Comparison of ENCODE assay signal across 8 cellular contexts in genomic region chr10:100481462-100482081, GRCh38. TPM values are rescaled to one million over a fixed set of nuclear protein-coding genes. Genes with fewer than 3 reads are reported as not detected.
DNase-seq lines count a peak whose midpoint lies in the region; ATAC-seq and TF ChIP-seq lines count a peak whose summit lies in the region.

No MANE protein-coding gene starts in this region.

- peak overlapping the region; percentile 50 for H3K18ac ChIP-seq in neuronal stem cell (ENCODE audit: low read length)

- DNase-seq in ELF-1 (ENCODE audit: low read depth, low spot score) (peak; percentile 98), H7 (peak; percentile 85), M059J (ENCODE audit: low read depth) (peak; percentile 85), SHP77 treated with DMSO at 0.1 percent for 48 hours (lab: John Stamatoyannopoulos, UW) (peak; percentile 60), neuronal stem cell (ENCODE audit: low spot score) (peak; percentile 90)
- peak; percentile 67 to 91 (median 76) for DNase-seq in activated naive CD4-positive, alpha-beta T cell (lab: John Stamatoyannopoulos, UW)

- no peak overlapping the region for H4K91ac ChIP-seq in neuronal stem cell (ENCODE audit: low read depth, low read length, poor library complexity)

- TF ChIP-seq EP300 in gastroesophageal sphincter (IDR thresholded peaks at IDR 0.05), result no peak

- H2BK12ac ChIP-seq in neuronal stem cell (ENCODE audit: low read length), result no peak overlapping the region

- H2AFZ ChIP-seq in neuronal stem cell (ENCODE audit: low read length), result peak overlapping the region; percentile 93

- peak; percentile 94 for ATAC-seq in gastroesophageal sphincter

- H4K8ac ChIP-seq in neuronal stem cell (ENCODE audit: low read depth, low read length), result no peak overlapping the region

- H3K36me3 ChIP-seq in H7 (replicated peaks; ENCODE audit: control insufficient read depth, insufficient read depth, low read length), result no peaks in the 10 kb centered on the region
- H3K36me3 ChIP-seq in gastroesophageal sphincter, result peaks cover 0 to 19% of the 10 kb centered on the region in 2 donors
- no peaks in the 10 kb centered on the region for H3K36me3 ChIP-seq in neuronal stem cell (replicated peaks in 1 of 2; ENCODE audit: control insufficient read depth in 2 of 2, insufficient read depth in 2 of 2, low read length in 2 of 2)
- peaks cover 2 to 9% of the 10 kb centered on the region in 2 donors for H3K36me3 ChIP-seq in stomach smooth muscle (ENCODE audit: control insufficient read depth in 2 of 2, insufficient read depth in 2 of 2, low read length in 2 of 2)

- no peak overlapping the region for H3K23ac ChIP-seq in neuronal stem cell (ENCODE audit: low read depth, low read length, poor library complexity)

- no peak overlapping the region for H3K9ac ChIP-seq in neuronal stem cell (ENCODE audit: low read depth, low read length, poor library complexity)
- H3K9ac ChIP-seq in stomach smooth muscle (ENCODE audit: low read length in 2 of 2), result peak overlapping the region in 1 of 2 donors; percentile 29

- no peak overlapping the region for H2BK15ac ChIP-seq in neuronal stem cell (ENCODE audit: low read length)

- no peak overlapping the region for H3K14ac ChIP-seq in neuronal stem cell (ENCODE audit: low read length)

- no peak overlapping the region for H3K4ac ChIP-seq in neuronal stem cell (ENCODE audit: low read length)

- H3K79me1 ChIP-seq in neuronal stem cell (ENCODE audit: low read depth, low read length), result peaks cover 2% of the 10 kb centered on the region

- H3K27ac ChIP-seq in gastroesophageal sphincter, result no peak overlapping the region
- no peak overlapping the region for H3K27ac ChIP-seq in neuronal stem cell (replicated peaks; ENCODE audit: low read length)
- H3K27ac ChIP-seq in stomach smooth muscle (ENCODE audit: low read length), result no peak overlapping the region

- H3K4me3 ChIP-seq in H7 (ENCODE audit: insufficient read depth, low read depth, low read length) (peak overlapping the region; percentile 44), gastroesophageal sphincter (peak overlapping the region; percentile 16 to 55), neuronal stem cell (ENCODE audit: low read length in 2 of 2) (peak overlapping the region in 1 of 2 donors; percentile 43), stomach smooth muscle (ENCODE audit: low read length in 2 of 2) (peak overlapping the region; percentile 76 to 79)

- peaks cover 70% of the 10 kb centered on the region for H3K27me3 ChIP-seq in H7 (ENCODE audit: control insufficient read depth, insufficient read depth, low read length)
- H3K27me3 ChIP-seq in gastroesophageal sphincter, result peaks cover 31% of the 10 kb centered on the region
- peaks cover 6 to 61% (median 33%) of the 10 kb centered on the region in 3 experiments for H3K27me3 ChIP-seq in neuronal stem cell (ENCODE audit: control insufficient read depth in 3 of 3, insufficient read depth in 3 of 3, low read depth in 1 of 3, low read length in 3 of 3)
- H3K27me3 ChIP-seq in stomach smooth muscle (ENCODE audit: control insufficient read depth in 1 of 2, insufficient read depth in 2 of 2, low read length in 2 of 2), result peaks cover 6 to 11% of the 10 kb centered on the region in 2 donors

- TF ChIP-seq POLR2A in gastroesophageal sphincter (IDR thresholded peaks at IDR 0.05), result no peak

- no peak for TF ChIP-seq CTCF in gastroesophageal sphincter (IDR thresholded peaks at IDR 0.05)

- H2BK5ac ChIP-seq in neuronal stem cell (ENCODE audit: low read length), result no peak overlapping the region

- H3K9me3 ChIP-seq in gastroesophageal sphincter (no peaks in the 10 kb centered on the region), neuronal stem cell (replicated peaks in 1 of 2; ENCODE audit: control insufficient read depth in 2 of 2, insufficient read depth in 1 of 2, low read depth in 1 of 2, low read length in 2 of 2) (no peaks in the 10 kb centered on the region), stomach smooth muscle (ENCODE audit: control insufficient read depth in 2 of 2, low read length in 2 of 2) (no peaks in the 10 kb centered on the region)

- H2AK5ac ChIP-seq in neuronal stem cell (ENCODE audit: low read depth, low read length), result no peak overlapping the region

- H3K4me2 ChIP-seq in neuronal stem cell (ENCODE audit: insufficient read depth, low read length, poor library complexity, severe bottlenecking), result peak overlapping the region; percentile 74

- no peak overlapping the region for H2BK120ac ChIP-seq in neuronal stem cell (ENCODE audit: low read depth, low read length)

- 0 to 1% methylated on average over 8 to 12 of the region's 19 CpGs for WGBS in gastroesophageal sphincter (ENCODE audit: low coverage in 1 of 2), 2 donors
- no CpG with 5 or more reads among the region's 19 CpGs for WGBS in neuronal stem cell (ENCODE audit: extremely low coverage in 2 of 2, insufficient read length in 2 of 2, insufficient replicate concordance in 1 of 2), 2 donors

- H3K4me1 ChIP-seq in gastroesophageal sphincter, result peaks cover 0 to 22% (median 6%) of the 10 kb centered on the region in 3 donors
- H3K4me1 ChIP-seq in neuronal stem cell (ENCODE audit: control insufficient read depth in 2 of 2, insufficient read depth in 1 of 2, low read depth in 1 of 2, low read length in 2 of 2), result peaks cover 19 to 35% of the 10 kb centered on the region in 2 donors
- peaks cover 16% of the 10 kb centered on the region for H3K4me1 ChIP-seq in stomach smooth muscle (ENCODE audit: control insufficient read depth, insufficient read depth, low read length)

RNA-seq across cellular contexts. Expression of gene WNT8B, which starts 18.8 kb away (rescaled TPM):
- total RNA-seq in H7 (2014; rRNA removed; shearing (Covaris generic)), result 0.10 and 0.37 TPM in 2 replicates
- total RNA-seq in M059J (2014; rRNA removed; shearing (Covaris generic)), result not detected in 2 replicates
- not detected for total RNA-seq in gastroesophageal sphincter
- 0.59 TPM for polyA plus RNA-seq in neuronal stem cell (2013, experiment 1 of 2)
- 0.65 TPM for polyA plus RNA-seq in neuronal stem cell (2013, experiment 2 of 2)

RNA-seq across cellular contexts. Expression of gene SEC31B, which starts 38.1 kb away (rescaled TPM):
- total RNA-seq in H7 (2014; rRNA removed; shearing (Covaris generic)), result 1.3 and 3.2 TPM in 2 replicates
- total RNA-seq in M059J (2014; rRNA removed; shearing (Covaris generic)), result 0.34 and 1.0 TPM in 2 replicates
- total RNA-seq in gastroesophageal sphincter, result 10 to 100 TPM in 1 of 4 donors, 1 to 10 TPM in 3; 1.1 to 10.7 (median 6.3) TPM
- polyA plus RNA-seq in neuronal stem cell (2013, experiment 1 of 2), result 7.7 TPM
- polyA plus RNA-seq in neuronal stem cell (2013, experiment 2 of 2), result 7.6 TPM

RNA-seq across cellular contexts. Expression of gene NDUFB8, which starts 48.1 kb away (rescaled TPM):
- 206 and 222 TPM in 2 replicates for total RNA-seq in H7 (2014; rRNA removed; shearing (Covaris generic))
- 184 and 205 TPM in 2 replicates for total RNA-seq in M059J (2014; rRNA removed; shearing (Covaris generic))
- 100 to 1,000 TPM; 268 to 317 (median 283) TPM for total RNA-seq in gastroesophageal sphincter
- 244 TPM for polyA plus RNA-seq in neuronal stem cell (2013, experiment 1 of 2)
- 239 TPM for polyA plus RNA-seq in neuronal stem cell (2013, experiment 2 of 2)

RNA-seq across cellular contexts. Expression of gene HIF1AN, which starts 54.2 kb away (rescaled TPM):
- total RNA-seq in H7 (2014; rRNA removed; shearing (Covaris generic)), result 8.1 and 10.0 TPM in 2 replicates
- total RNA-seq in M059J (2014; rRNA removed; shearing (Covaris generic)), result 5.4 and 8.0 TPM in 2 replicates
- 10 to 100 TPM in 3 of 4 donors, 1 to 10 TPM in 1; 9.0 to 20.3 (median 15.7) TPM for total RNA-seq in gastroesophageal sphincter
- 19.6 TPM for polyA plus RNA-seq in neuronal stem cell (2013, experiment 1 of 2)
- polyA plus RNA-seq in neuronal stem cell (2013, experiment 2 of 2), result 19.2 TPM
